27 cellular contexts compared by ENCODE assay signal in the genomic region with DNA sequence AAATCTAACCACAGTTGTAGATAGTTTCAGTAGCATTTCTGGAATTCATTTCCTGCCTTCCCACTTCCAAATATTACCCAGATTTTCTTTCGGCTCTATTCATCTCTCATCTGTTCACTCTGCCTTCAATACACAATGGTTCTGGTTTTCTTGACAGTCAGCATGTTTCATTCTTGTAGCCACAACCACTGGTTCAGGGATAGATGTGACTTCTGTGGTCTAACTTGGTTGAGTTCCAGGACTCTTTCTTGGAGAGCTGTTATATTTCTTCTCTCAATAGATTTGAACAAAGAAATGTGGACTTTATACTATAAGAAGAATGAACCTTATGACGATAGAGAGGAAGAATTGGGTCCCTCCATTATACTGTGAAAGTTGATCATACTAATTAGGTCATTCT.
"Had no signal": no experiment of that assay in that cellular context is flagged by ENCODE, and none has a peak within 500 bp of the region (broad histone marks: within the 10 kb centered on the region; RNA-seq: fewer than 3 reads in every experiment).

No MANE protein-coding gene starts in this region.

- DNase-seq: activated CD4-positive, alpha-beta T cell treated with anti-CD3 and anti-CD28 coated beads for 48 hours; activated CD4-positive, alpha-beta T cell treated with anti-CD3 and anti-CD28 coated beads, Interleukin-2, amount 50 U/mL, for 48 hours; activated CD4-positive, CD25-positive, alpha-beta regulatory T cell treated with anti-CD3 and anti-CD28 coated beads, Interleukin-2, amount 50 U/mL, for 72 hours; activated CD8-positive, alpha-beta memory T cell treated with anti-CD3 and anti-CD28 coated beads, Interleukin-2, amount 10 ng/mL, durations not matched to agents 7 days and 5 days; activated effector memory CD4-positive, alpha-beta T cell treated with anti-CD3 and anti-CD28 coated beads, Interleukin-2, amount 50 U/mL, for 16 hours; activated naive CD4-positive, alpha-beta T cell treated with Interleukin-2 at 50 U/mL for 16 hours; activated naive CD8-positive, alpha-beta T cell treated with anti-CD3 and anti-CD28 coated beads, Interleukin-2, amount 50 U/mL, for 24 hours; activated T-cell treated with anti-CD3 and anti-CD28 coated beads, Interleukin-2, amount 50 U/mL, for 24 hours; amygdala; body of pancreas; central memory CD4-positive, alpha-beta T cell; KBM-7; MG63; MV-4-11; NCI-H1105; NCI-H1436; NCI-H1694 treated with DMSO at 0.1 percent for 48 hours; NCI-H2029 treated with DMSO at 0.1 percent for 48 hours; NCI-H446; NCI-H524; Peyer's patch; SHP77 treated with DMSO at 0.1 percent for 48 hours; T-helper 17 cell; T-helper 9 cell had no signal

- ATAC-seq: activated CD8-positive, alpha-beta memory T cell treated with anti-CD3 and anti-CD28 coated beads, Interleukin-2, amount 10 ng/mL, durations not matched to agents 7 days and 5 days; activated naive CD4-positive, alpha-beta T cell treated with anti-CD3 and anti-CD28 coated beads, Interleukin-2, amount 50 U/mL, for 72 hours; activated naive CD8-positive, alpha-beta T cell treated with anti-CD3 and anti-CD28 coated beads, Interleukin-2, amount 50 U/mL, for 24 hours; body of pancreas; T-helper 17 cell had no signal

- H3K4me1 ChIP-seq: body of pancreas, Peyer's patch had no signal

- H3K36me3 Mint-ChIP-seq: activated CD8-positive, alpha-beta memory T cell treated with anti-CD3 and anti-CD28 coated beads, Interleukin-2, amount 10 ng/mL, durations not matched to agents 7 days and 5 days; activated naive CD4-positive, alpha-beta T cell treated with anti-CD3 and anti-CD28 coated beads, Interleukin-2, amount 50 U/mL, for 72 hours had no signal

- H3K27me3 ChIP-seq: body of pancreas, MG63, Peyer's patch had no signal

- H3K4me3 Mint-ChIP-seq: activated CD8-positive, alpha-beta memory T cell treated with anti-CD3 and anti-CD28 coated beads, Interleukin-2, amount 10 ng/mL, durations not matched to agents 7 days and 5 days; activated naive CD8-positive, alpha-beta T cell treated with anti-CD3 and anti-CD28 coated beads, Interleukin-2, amount 50 U/mL, for 24 hours; activated T-cell treated with anti-CD3 and anti-CD28 coated beads, Interleukin-2, amount 50 U/mL, for 24 hours; activated T-helper 1 cell treated with anti-CD3 and anti-CD28 coated beads, Interleukin-12 subunit alpha, Interleukin-12 subunit beta, Interleukin-2, Interleukin-4 antibody, amounts not matched to agents 30 ng/mL and 10 ng/mL and 1 ng/mL, durations not matched to agents 14 hours and 24 hours and 36 hours; T-helper 17 cell; WTC11 had no signal

- H3K27me3 Mint-ChIP-seq: activated CD8-positive, alpha-beta memory T cell treated with anti-CD3 and anti-CD28 coated beads, Interleukin-2, amount 10 ng/mL, durations not matched to agents 7 days and 5 days; activated naive CD8-positive, alpha-beta T cell treated with anti-CD3 and anti-CD28 coated beads, Interleukin-2, amount 50 U/mL, for 24 hours; activated T-cell treated with anti-CD3 and anti-CD28 coated beads, Interleukin-2, amount 50 U/mL, for 24 hours; T-helper 17 cell had no signal

- H3K27ac ChIP-seq: body of pancreas, Peyer's patch had no signal

- H3K4me1 Mint-ChIP-seq: activated CD8-positive, alpha-beta memory T cell treated with anti-CD3 and anti-CD28 coated beads, Interleukin-2, amount 10 ng/mL, durations not matched to agents 7 days and 5 days; activated naive CD8-positive, alpha-beta T cell treated with anti-CD3 and anti-CD28 coated beads, Interleukin-2, amount 50 U/mL, for 24 hours; T-helper 17 cell had no signal

- H3K36me3 ChIP-seq: MG63, Peyer's patch had no signal

- H3K4me3 ChIP-seq: body of pancreas, MG63, Peyer's patch had no signal

- H3K9me3 ChIP-seq: body of pancreas, Peyer's patch had no signal

- H3K9me3 Mint-ChIP-seq: activated naive CD4-positive, alpha-beta T cell treated with anti-CD3 and anti-CD28 coated beads, Interleukin-2, amount 50 U/mL, for 72 hours; activated naive CD8-positive, alpha-beta T cell treated with anti-CD3 and anti-CD28 coated beads, Interleukin-2, amount 50 U/mL, for 24 hours; activated T-cell treated with anti-CD3 and anti-CD28 coated beads, Interleukin-2, amount 50 U/mL, for 24 hours; activated T-helper 1 cell treated with anti-CD3 and anti-CD28 coated beads, Interleukin-12 subunit alpha, Interleukin-12 subunit beta, Interleukin-2, Interleukin-4 antibody, amounts not matched to agents 30 ng/mL and 10 ng/mL and 1 ng/mL, durations not matched to agents 14 hours and 24 hours and 36 hours had no signal

- H3K27ac Mint-ChIP-seq: activated CD8-positive, alpha-beta memory T cell treated with anti-CD3 and anti-CD28 coated beads, Interleukin-2, amount 10 ng/mL, durations not matched to agents 7 days and 5 days; activated naive CD4-positive, alpha-beta T cell treated with anti-CD3 and anti-CD28 coated beads, Interleukin-2, amount 50 U/mL, for 72 hours; activated naive CD8-positive, alpha-beta T cell treated with anti-CD3 and anti-CD28 coated beads, Interleukin-2, amount 50 U/mL, for 24 hours; activated T-cell treated with anti-CD3 and anti-CD28 coated beads, Interleukin-2, amount 50 U/mL, for 24 hours; activated T-helper 1 cell treated with anti-CD3 and anti-CD28 coated beads, Interleukin-12 subunit alpha, Interleukin-12 subunit beta, Interleukin-2, Interleukin-4 antibody, amounts not matched to agents 30 ng/mL and 10 ng/mL and 1 ng/mL, durations not matched to agents 14 hours and 24 hours and 36 hours; T-helper 17 cell; WTC11 had no signal
